Comparison of ENCODE assay signal across 9 cellular contexts in the genomic region with DNA sequence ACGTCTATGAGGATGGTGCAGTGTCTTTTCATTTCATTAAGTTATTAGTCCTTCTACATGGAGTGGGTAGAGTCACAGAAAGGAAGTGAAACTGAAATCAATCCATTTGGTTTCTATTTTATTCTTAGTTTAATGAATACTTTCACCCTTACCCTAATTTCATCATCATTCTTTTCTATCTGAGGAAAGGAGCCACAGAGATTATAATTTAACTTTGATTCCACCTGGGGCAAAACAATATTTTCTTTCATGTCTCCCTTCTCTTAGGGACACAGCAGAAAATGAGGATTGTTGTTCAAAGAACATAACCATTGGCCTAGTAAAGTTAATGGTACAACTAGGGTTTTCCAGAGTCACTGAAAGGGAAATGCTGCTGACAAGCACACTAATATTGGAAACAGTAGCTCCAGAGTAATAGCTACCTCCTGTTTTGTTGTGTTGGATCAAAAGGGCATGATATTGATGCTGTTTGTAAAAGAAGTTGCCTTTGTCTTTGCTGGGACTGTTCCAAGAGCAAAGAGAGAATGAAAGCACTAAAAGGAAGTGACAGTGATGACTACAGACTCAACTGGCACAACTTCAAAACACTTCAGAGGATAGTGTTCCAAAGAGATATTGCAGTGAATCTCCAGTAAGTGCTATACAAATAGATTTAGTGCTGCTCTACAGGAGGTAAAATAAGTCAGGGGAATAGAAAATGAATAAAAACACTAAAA.
DNase-seq lines count a peak whose midpoint lies in the region; ATAC-seq, FAIRE-seq and TF ChIP-seq lines count a peak whose summit lies in the region.
"Had no signal": no experiment of that assay in that cellular context is flagged by ENCODE, and none has a peak within 500 bp of the region (broad histone marks: within the 10 kb centered on the region; RNA-seq: fewer than 3 reads in every experiment).

No MANE protein-coding gene starts in this region.

- no peak for TF ChIP-seq CTCF in foreskin fibroblast (IDR thresholded peaks at IDR 0.05; ENCODE audit: low read depth, low read length)
- no peak for TF ChIP-seq CTCF in esophagus muscularis mucosa (IDR thresholded peaks at IDR 0.05)
- no peak for TF ChIP-seq CTCF in CD14-positive monocyte (IDR thresholded peaks at IDR 0.05)

- WGBS in esophagus muscularis mucosa = 79% methylated on average over 1 of the region's 1 CpG

- H3K36me3 ChIP-seq in esophagus muscularis mucosa = no peaks in the 10 kb centered on the region

- no peaks in the 10 kb centered on the region for H3K27me3 Mint-ChIP-seq in CD14-positive monocyte (ENCODE audit: low read depth in 3 of 3)

- no peak overlapping the region for H3K27ac ChIP-seq in esophagus muscularis mucosa (replicated peaks in 1 of 4)

- DNase-seq in GM12892 (ENCODE audit: insufficient read length) (no peak), foreskin fibroblast (peak; percentile 66 to 75), esophagus muscularis mucosa (ENCODE audit: extremely low spot score) (no peak), CD14-positive monocyte (ENCODE audit: low spot score) (no peak), globus pallidus (ENCODE audit: low spot score) (no peak)
- no peak for DNase-seq in activated T-cell treated with anti-CD3 and anti-CD28 coated beads, Interleukin-2, amount 50 U/mL, for 48 hours
- DNase-seq: stimulated activated naive CD8-positive, alpha-beta T cell treated with anti-CD3 and anti-CD28 coated beads, Interleukin-15, Interleukin-2, amounts not matched to agents 100 U/mL and 50 U/mL, for 24 hours had no signal

- H3K9me3 Mint-ChIP-seq in CD14-positive monocyte = peaks cover 0 to 4% (median 0%) of the 10 kb centered on the region in 7 donors

- no peak for TF ChIP-seq EP300 in esophagus muscularis mucosa (IDR thresholded peaks at IDR 0.05)

- H3K4me1 ChIP-seq in esophagus muscularis mucosa = peaks cover 0 to 3% (median 0%) of the 10 kb centered on the region in 4 donors

- H3K9me3 ChIP-seq in esophagus muscularis mucosa = no peaks in the 10 kb centered on the region

- peak; percentile 85 for ATAC-seq in GM21447 (IDR thresholded peaks at IDR 0.05; ENCODE audit: unreplicated experiment)
- peak; percentile 77 for ATAC-seq in HG03432 (IDR thresholded peaks at IDR 0.05; ENCODE audit: unreplicated experiment)
- ATAC-seq: stimulated activated naive CD8-positive, alpha-beta T cell treated with anti-CD3 and anti-CD28 coated beads, Interleukin-15, Interleukin-2, amounts not matched to agents 100 U/mL and 50 U/mL, for 24 hours had no signal

- TF ChIP-seq POLR2A in GM12892 (IDR thresholded peaks at IDR 0.05; ENCODE audit: low read depth, low read length) = no peak
- no peak for TF ChIP-seq POLR2A in esophagus muscularis mucosa (IDR thresholded peaks at IDR 0.05; ENCODE audit: low read depth)

- peaks cover 8% of the 10 kb centered on the region for H3K4me1 Mint-ChIP-seq in CD14-positive monocyte

- intact Hi-C loops in esophagus muscularis mucosa (cut with DNase I) (no loop called here), CD14-positive monocyte (cut with micrococcal nuclease) (no loop called here)

- no peak overlapping the region for H3K4me3 Mint-ChIP-seq in CD14-positive monocyte

- H3K4me3 ChIP-seq in foreskin fibroblast (ENCODE audit: low read depth in 1 of 2, low read length in 2 of 2) (no peak overlapping the region), esophagus muscularis mucosa (no peak overlapping the region)

- peak; percentile 73 for FAIRE-seq in GM12892 (lab: Jason Lieb, UNC)

- H3K27me3 ChIP-seq in esophagus muscularis mucosa = no peaks in the 10 kb centered on the region

- no peaks in the 10 kb centered on the region for H3K36me3 Mint-ChIP-seq in CD14-positive monocyte

- H3K27ac Mint-ChIP-seq in CD14-positive monocyte = peak overlapping the region in 1 of 7 donors; percentile 28

Comparison
In these comparisons a context has a peak if more than half of its experiments do, and no peak if none do; other contexts are left out.
1. DNase-seq: peak in foreskin fibroblast (2 of 2); none in GM12892 (single experiment), esophagus muscularis mucosa (single experiment), CD14-positive monocyte (single experiment), globus pallidus (single experiment) and activated T-cell treated with anti-CD3 and anti-CD28 coated beads, Interleukin-2, amount 50 U/mL, for 48 hours (0 of 2).